Comparison of ENCODE assay signal across 9 cellular contexts in the genomic region with DNA sequence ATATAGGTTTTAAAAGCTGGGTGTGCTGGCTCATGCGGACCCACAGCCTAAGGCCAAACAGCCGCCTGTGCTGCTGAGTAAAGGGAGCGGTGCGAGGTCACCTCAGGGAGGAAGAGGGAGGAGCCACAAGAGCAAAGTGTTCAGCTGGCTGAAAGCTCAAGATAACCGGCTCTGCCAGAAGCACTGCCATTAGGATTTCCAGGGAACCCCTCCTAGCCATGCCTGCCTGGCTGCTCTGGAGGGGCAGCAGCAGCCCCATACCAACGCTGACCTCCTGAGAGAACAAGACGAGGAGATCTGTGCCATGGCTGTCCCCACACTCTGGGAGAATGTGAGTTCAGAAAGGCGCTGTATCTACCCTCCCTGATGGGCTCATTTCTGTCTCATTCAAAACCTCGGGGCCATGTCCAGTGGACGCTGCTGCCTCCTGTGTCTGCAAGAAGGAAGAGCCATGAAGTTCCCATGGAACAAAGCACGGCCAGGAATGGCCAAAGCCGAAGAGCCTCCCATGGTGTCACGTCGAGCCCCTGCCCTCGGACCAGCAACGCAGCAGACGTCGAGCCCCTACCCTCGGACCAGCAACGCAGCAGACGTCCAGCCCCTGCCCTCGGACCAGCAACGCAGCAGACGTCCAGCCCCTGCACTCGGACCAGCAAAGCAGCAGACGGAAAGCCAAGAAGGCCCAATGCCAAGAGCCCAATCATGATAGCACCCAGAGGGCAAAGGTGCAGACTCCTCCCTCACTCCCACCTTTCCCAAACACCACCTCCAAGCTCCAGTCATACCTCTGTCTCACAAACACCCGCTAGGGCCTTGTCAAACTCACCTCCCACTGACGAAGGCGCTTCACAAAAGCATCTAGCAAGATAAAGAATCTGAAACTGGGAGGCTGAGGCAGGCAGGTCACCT.
DNase-seq lines count a peak whose midpoint lies in the region; ATAC-seq and TF ChIP-seq lines count a peak whose summit lies in the region.
"Had no signal": no experiment of that assay in that cellular context is flagged by ENCODE, and none has a peak within 500 bp of the region (broad histone marks: within the 10 kb centered on the region; RNA-seq: fewer than 3 reads in every experiment).

No MANE protein-coding gene starts in this region.

- H3K4me1 Mint-ChIP-seq in chondrocyte (ENCODE audit: low read depth) (peaks cover 71% of the 10 kb centered on the region), mesothelial cell of epicardium (peaks cover 39% of the 10 kb centered on the region)

- H3K36me3 Mint-ChIP-seq in chondrocyte (ENCODE audit: low read depth) (no peaks in the 10 kb centered on the region), mesothelial cell of epicardium (no peaks in the 10 kb centered on the region)

- DNase-seq in COLO829 (ENCODE audit: low spot score): peak; percentile 7
- DNase-seq in NCI-H226: peak; percentile 76
- peak; percentile 81 for DNase-seq in chondrocyte (ENCODE audit: low spot score)
- no peak for DNase-seq in mesothelial cell of epicardium (ENCODE audit: low spot score in 2 of 2, unreplicated experiment in 2 of 2)
- no peak for DNase-seq in activated gamma-delta T cell (lab: John Stamatoyannopoulos, UW)
- no peak for DNase-seq in NCI-H1436 treated with DMSO at 0.1 percent for 48 hours (lab: John Stamatoyannopoulos, UW)
- DNase-seq in stimulated activated CD4-positive, alpha-beta T cell treated with anti-CD3 and anti-CD28 coated beads, Interleukin-1b, Interleukin-23, amount 100 ng/mL, for 48 hours: no peak
- DNase-seq: stimulated activated CD4-positive, alpha-beta T cell treated with anti-CD3 and anti-CD28 coated beads, Interleukin-2, amount 100 ng/mL, for 24 hours had no signal

- no peak for ATAC-seq in GM21723 (IDR thresholded peaks at IDR 0.05; ENCODE audit: unreplicated experiment)

- H3K27ac Mint-ChIP-seq in chondrocyte (ENCODE audit: unreplicated experiment) (peak overlapping the region; percentile 83), mesothelial cell of epicardium (peak overlapping the region; percentile 95)

- no peaks in the 10 kb centered on the region for H3K9me3 Mint-ChIP-seq in chondrocyte (ENCODE audit: low read depth)
- H3K9me3 Mint-ChIP-seq in mesothelial cell of epicardium: no peaks in the 10 kb centered on the region

- H3K27me3 Mint-ChIP-seq in chondrocyte (ENCODE audit: low read depth): no peaks in the 10 kb centered on the region
- no peaks in the 10 kb centered on the region for H3K27me3 Mint-ChIP-seq in mesothelial cell of epicardium (ENCODE audit: low read depth)

- H3K4me3 Mint-ChIP-seq in chondrocyte (ENCODE audit: unreplicated experiment) (no peak overlapping the region), mesothelial cell of epicardium (no peak overlapping the region)

- TF ChIP-seq CTCF in chondrocyte (IDR thresholded peaks at IDR 0.05) (peak; percentile 32), mesothelial cell of epicardium (IDR thresholded peaks at IDR 0.05; ENCODE audit: unreplicated experiment) (no peak)

Comparison
In these comparisons a context has a peak if more than half of its experiments do, and no peak if none do; other contexts are left out.
1. DNase-seq: peak in COLO829 (single experiment), NCI-H226 (single experiment) and chondrocyte (single experiment); none in mesothelial cell of epicardium (0 of 2), activated gamma-delta T cell (single experiment), NCI-H1436 treated with DMSO at 0.1 percent for 48 hours (single experiment) and stimulated activated CD4-positive, alpha-beta T cell treated with anti-CD3 and anti-CD28 coated beads, Interleukin-1b, Interleukin-23, amount 100 ng/mL, for 48 hours (single experiment).